13 cellular contexts compared by ENCODE assay signal in genomic region chr9:98538626-98539031, GRCh38.
DNase-seq lines count a peak whose midpoint lies in the region; ATAC-seq and TF ChIP-seq lines count a peak whose summit lies in the region.
"Had no signal": no experiment of that assay in that cellular context is flagged by ENCODE, and none has a peak within 500 bp of the region (broad histone marks: within the 10 kb centered on the region; RNA-seq: fewer than 3 reads in every experiment).

No MANE protein-coding gene starts in this region.

- intact Hi-C loops in CD4-positive, alpha-beta memory T cell (cut with micrococcal nuclease), result no loop called here

- no peak overlapping the region for H3K27ac ChIP-seq in tibial nerve
- H3K27ac ChIP-seq in CD4-positive, alpha-beta memory T cell (ENCODE audit: low read depth, low read length), result no peak overlapping the region
- H3K27ac ChIP-seq: BLaER1, right atrium auricular region had no signal

- no peaks in the 10 kb centered on the region for H3K9me3 Mint-ChIP-seq in CD4-positive, alpha-beta memory T cell
- H3K9me3 Mint-ChIP-seq: activated CD4-positive, alpha-beta T cell treated with anti-CD3 and anti-CD28 coated beads, Interleukin-2, amount 10 ng/mL, durations not matched to agents 24 days and 14 days had no signal

- peaks cover 0 to 4% of the 10 kb centered on the region in 2 donors for H3K27me3 Mint-ChIP-seq in CD4-positive, alpha-beta memory T cell

- peaks cover 0 to 2% (median under 1%) of the 10 kb centered on the region in 4 donors for H3K4me1 Mint-ChIP-seq in CD4-positive, alpha-beta memory T cell

- POLR2A ChIA-PET in CD4-positive, alpha-beta memory T cell (lab: Charles Lee; ENCODE audit: partially characterized antibody), result no interaction called here

- TF ChIP-seq POLR2A in tibial nerve (IDR thresholded peaks at IDR 0.05), result no peak

- TF ChIP-seq CTCF in tibial nerve (IDR thresholded peaks at IDR 0.05), result no peak

- peak; percentile 84 for DNase-seq in DMS79 (lab: John Stamatoyannopoulos, UW)
- DNase-seq in NCI-H128 (lab: John Stamatoyannopoulos, UW; ENCODE audit: unreplicated experiment), result peak; percentile 91
- peak; percentile 36 to 52 for DNase-seq in SHP77 (lab: John Stamatoyannopoulos, UW)
- DNase-seq in left kidney (ENCODE audit: low read depth, low spot score), result peak; percentile 67
- DNase-seq in H4 (ENCODE audit: low spot score), result no peak
- no peak for DNase-seq in tibial nerve (ENCODE audit: low spot score in 2 of 2)
- DNase-seq in CD4-positive, alpha-beta memory T cell, result no peak
- DNase-seq: kidney glomerular epithelial cell; stimulated activated naive CD8-positive, alpha-beta T cell treated with anti-CD3 and anti-CD28 coated beads, Interleukin-15, Interleukin-2, amounts not matched to agents 100 U/mL and 50 U/mL, for 24 hours had no signal

- H3K4me3 Mint-ChIP-seq in CD4-positive, alpha-beta memory T cell, result no peak overlapping the region
- H3K4me3 Mint-ChIP-seq: activated CD4-positive, alpha-beta T cell treated with anti-CD3 and anti-CD28 coated beads, Interleukin-2, amount 10 ng/mL, durations not matched to agents 24 days and 14 days had no signal

- 44 to 51% methylated on average over 10 of the region's 10 CpGs for WGBS in tibial nerve, 2 donors

- no peak overlapping the region for H3K4me3 ChIP-seq in tibial nerve
- no peak overlapping the region for H3K4me3 ChIP-seq in CD4-positive, alpha-beta memory T cell (ENCODE audit: low read length in 2 of 2)
- H3K4me3 ChIP-seq: BLaER1, right atrium auricular region had no signal

- H3K36me3 Mint-ChIP-seq in CD4-positive, alpha-beta memory T cell, result no peaks in the 10 kb centered on the region

- ATAC-seq in GM21423 (IDR thresholded peaks at IDR 0.05; ENCODE audit: unreplicated experiment), result no peak
- ATAC-seq: stimulated activated naive CD8-positive, alpha-beta T cell treated with anti-CD3 and anti-CD28 coated beads, Interleukin-15, Interleukin-2, amounts not matched to agents 100 U/mL and 50 U/mL, for 24 hours had no signal

- no peaks in the 10 kb centered on the region for H3K27me3 ChIP-seq in tibial nerve
- no peaks in the 10 kb centered on the region for H3K27me3 ChIP-seq in CD4-positive, alpha-beta memory T cell (ENCODE audit: insufficient read depth, low read length)
- H3K27me3 ChIP-seq: BLaER1, right atrium auricular region had no signal

- no peak for TF ChIP-seq EP300 in tibial nerve (IDR thresholded peaks at IDR 0.05)

- no peaks in the 10 kb centered on the region for H3K36me3 ChIP-seq in tibial nerve
- H3K36me3 ChIP-seq in CD4-positive, alpha-beta memory T cell (ENCODE audit: insufficient read depth, low read length), result no peaks in the 10 kb centered on the region
- H3K36me3 ChIP-seq: BLaER1, right atrium auricular region had no signal

- no peak overlapping the region for H3K27ac Mint-ChIP-seq in CD4-positive, alpha-beta memory T cell
- H3K27ac Mint-ChIP-seq: activated CD4-positive, alpha-beta T cell treated with anti-CD3 and anti-CD28 coated beads, Interleukin-2, amount 10 ng/mL, durations not matched to agents 24 days and 14 days had no signal

- CTCF ChIA-PET in CD4-positive, alpha-beta memory T cell (lab: Charles Lee; ENCODE audit: partially characterized antibody), result no interaction called here

- H3K9me3 ChIP-seq in tibial nerve, result peaks cover 0 to 8% (median 0%) of the 10 kb centered on the region in 4 donors
- no peaks in the 10 kb centered on the region for H3K9me3 ChIP-seq in CD4-positive, alpha-beta memory T cell (ENCODE audit: control insufficient read depth in 1 of 2, low read length in 2 of 2)
- H3K9me3 ChIP-seq: BLaER1, right atrium auricular region had no signal

- no peaks in the 10 kb centered on the region for H3K4me1 ChIP-seq in tibial nerve
- H3K4me1 ChIP-seq in CD4-positive, alpha-beta memory T cell (ENCODE audit: insufficient read depth, low read length), result no peaks in the 10 kb centered on the region
- H3K4me1 ChIP-seq: right atrium auricular region had no signal

Comparison
In these comparisons a context has a peak if more than half of its experiments do, and no peak if none do; other contexts are left out.
1. DNase-seq: peak in DMS79 (single experiment), NCI-H128 (single experiment), SHP77 (2 of 2) and left kidney (single experiment); none in H4 (single experiment), tibial nerve (0 of 2) and CD4-positive, alpha-beta memory T cell (0 of 5).